In the genomic region with DNA sequence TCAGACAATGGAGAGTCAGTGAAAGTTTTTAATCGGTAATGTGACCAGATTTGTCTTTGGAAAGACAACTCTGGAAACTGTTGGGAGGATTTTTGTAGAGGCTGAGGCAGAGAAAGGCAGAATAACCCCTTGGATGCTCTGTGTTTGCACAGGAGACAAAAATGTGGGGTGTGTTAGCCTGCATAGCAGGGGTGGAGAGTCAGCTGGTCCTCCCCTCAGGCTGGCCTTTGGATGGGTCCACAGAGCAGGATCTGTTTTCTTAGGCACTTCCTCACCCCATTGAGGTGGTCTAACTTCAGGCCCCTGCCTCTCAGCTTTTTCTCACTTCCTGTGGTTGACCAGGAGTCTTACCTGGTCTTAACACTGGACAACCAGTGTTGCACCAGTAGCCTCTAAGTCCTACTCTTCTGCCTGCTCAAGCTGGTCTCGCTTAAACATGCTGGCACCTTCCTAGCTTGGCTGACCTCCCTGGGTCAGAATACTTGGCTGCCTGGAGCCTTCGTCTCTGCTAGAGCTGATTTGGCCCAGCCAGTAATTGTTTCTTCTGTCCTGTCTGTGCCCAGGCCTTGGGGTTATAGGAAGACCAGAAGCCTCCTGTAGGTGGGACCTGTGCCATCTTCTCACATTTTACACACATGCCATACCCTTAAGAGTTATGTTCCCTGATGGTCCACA, we compare ENCODE assay signal across 12 cellular contexts.
DNase-seq lines count a peak whose midpoint lies in the region; ATAC-seq, FAIRE-seq and TF ChIP-seq lines count a peak whose summit lies in the region.
"Had no signal": no experiment of that assay in that cellular context is flagged by ENCODE, and none has a peak within 500 bp of the region (broad histone marks: within the 10 kb centered on the region; RNA-seq: fewer than 3 reads in every experiment).

No MANE protein-coding gene starts in this region.

- no peak for FAIRE-seq in A549 (lab: Jason Lieb, UNC)
- no peak for FAIRE-seq in astrocyte (lab: Jason Lieb, UNC)
- FAIRE-seq: G401.6 had no signal

- H2AFZ ChIP-seq in astrocyte (ENCODE audit: low read depth, low read length), result no peak overlapping the region

- CTCF ChIA-PET in A549 (lab: Yijun Ruan, JAX), result interaction anchor here (1.2 to 1.7 kb wide), 2 partner anchors 12 to 163 kb away, joined by 3 to 4 read pairs; no protein-coding TSS in a partner anchor

- POLR2A ChIA-PET in A549 (lab: Yijun Ruan, JAX), result no interaction called here

- H3K79me2 ChIP-seq in astrocyte (ENCODE audit: insufficient read depth, low read length), result peaks cover 4% of the 10 kb centered on the region

- no peaks in the 10 kb centered on the region for H3K27me3 ChIP-seq in astrocyte (ENCODE audit: insufficient read depth, low read length)
- H3K27me3 ChIP-seq in BE2C, result peaks cover 19% of the 10 kb centered on the region

- no peaks in the 10 kb centered on the region for H3K27me3 Mint-ChIP-seq in astrocyte (ENCODE audit: low read depth, unreplicated experiment)

- H3K9ac ChIP-seq in astrocyte (ENCODE audit: low read length), result peak overlapping the region; percentile 62

- no peak overlapping the region for H3K27ac Mint-ChIP-seq in astrocyte (ENCODE audit: unreplicated experiment)
- H3K27ac Mint-ChIP-seq: activated CD4-positive, alpha-beta T cell treated with anti-CD3 and anti-CD28 coated beads, Interleukin-2, amount 10 ng/mL, durations not matched to agents 7 days and 5 days had no signal

- no peak for TF ChIP-seq EP300 in A549 (IDR thresholded peaks at IDR 0.05)

- H3K4me1 ChIP-seq in A549, result peaks cover 76% of the 10 kb centered on the region
- H3K4me1 ChIP-seq in astrocyte (ENCODE audit: insufficient read depth, low read length), result peaks cover 68% of the 10 kb centered on the region
- H3K4me1 ChIP-seq in BE2C, result no peaks in the 10 kb centered on the region

- H3K4me2 ChIP-seq in A549 (peak overlapping the region; percentile 38), astrocyte (ENCODE audit: low read length) (peak overlapping the region; percentile 39)

- peaks cover 49% of the 10 kb centered on the region for H3K4me1 Mint-ChIP-seq in astrocyte (ENCODE audit: low read depth, unreplicated experiment)

- H3K4me3 ChIP-seq in A549 (no peak overlapping the region), astrocyte (ENCODE audit: insufficient read depth, low read depth, low read length) (no peak overlapping the region), BE2C (ENCODE audit: low read depth, low read length) (no peak overlapping the region)

- H3K9me3 ChIP-seq in A549 (no peaks in the 10 kb centered on the region), astrocyte (ENCODE audit: insufficient read depth, low read depth, low read length) (no peaks in the 10 kb centered on the region), BE2C (no peaks in the 10 kb centered on the region)

- no peak for TF ChIP-seq POLR2A in A549 (IDR thresholded peaks at IDR 0.05; ENCODE audit: low read length)

- no peak for TF ChIP-seq CTCF in A549 (IDR thresholded peaks at IDR 0.05)
- TF ChIP-seq CTCF in astrocyte (IDR thresholded peaks at IDR 0.05; ENCODE audit: insufficient read depth, low read depth, low read length), result no peak
- no peak for TF ChIP-seq CTCF in BE2C (IDR thresholded peaks at IDR 0.05; ENCODE audit: low read depth, low read length)

- no peak for TF ChIP-seq RAD21 in A549 (conservative IDR thresholded peaks at IDR 0.05 in 1 of 2, IDR thresholded peaks at IDR 0.05 in 1 of 2)

- 81% methylated on average over 3 of the region's 3 CpGs for WGBS in A549 (ENCODE audit: missing lambda C conversion rate)

- intact Hi-C loops in cardiac septum (cut with DNase I) (no loop called here), posterior vena cava (cut with DNase I) (loop anchor here in 1 of 2 donors (10.0 kb wide), 1 partner anchor 52 kb away; no protein-coding TSS in a partner anchor)

- peak in 1 of 2 experiments; percentile 51 for DNase-seq in A549 (ENCODE audit: low read depth in 1 of 2, low spot score in 1 of 2)
- DNase-seq in astrocyte (ENCODE audit: low read depth), result no peak
- DNase-seq in cardiac septum (ENCODE audit: low spot score), result peak; percentile 83
- peak; percentile 89 for DNase-seq in posterior vena cava (ENCODE audit: low spot score)
- DNase-seq in BE2C, result no peak
- DNase-seq in NCI-H524 treated with DMSO at 0.1 percent for 48 hours (lab: John Stamatoyannopoulos, UW), result no peak
- DNase-seq: activated CD4-positive, alpha-beta T cell treated with anti-CD3 and anti-CD28 coated beads, Interleukin-2, amount 10 ng/mL, durations not matched to agents 7 days and 5 days; activated gamma-delta T cell treated with Interleukin-2 at 50 U/mL for 16 hours; NCI-H187 had no signal

- no peak overlapping the region for H3K4me3 Mint-ChIP-seq in astrocyte (ENCODE audit: unreplicated experiment)
- H3K4me3 Mint-ChIP-seq: activated CD4-positive, alpha-beta T cell treated with anti-CD3 and anti-CD28 coated beads, Interleukin-2, amount 10 ng/mL, durations not matched to agents 7 days and 5 days had no signal

- ATAC-seq in A549 (peak in 1 of 2 experiments; percentile 70; a peak in 3 of 6 replicates), GM21619 (IDR thresholded peaks at IDR 0.05; ENCODE audit: unreplicated experiment) (no peak), HG02623 (IDR thresholded peaks at IDR 0.05; ENCODE audit: unreplicated experiment) (no peak)

- no peaks in the 10 kb centered on the region for H4K20me1 ChIP-seq in astrocyte (ENCODE audit: insufficient read depth, low read length)

- peak overlapping the region; percentile 73 to 76 for H3K27ac ChIP-seq in A549
- peak overlapping the region; percentile 98 for H3K27ac ChIP-seq in astrocyte (ENCODE audit: low read depth, low read length)

- no peaks in the 10 kb centered on the region for H3K36me3 Mint-ChIP-seq in astrocyte (ENCODE audit: low read depth, unreplicated experiment)

- peaks cover 4% of the 10 kb centered on the region for H3K36me3 ChIP-seq in astrocyte (ENCODE audit: insufficient read depth, low read length)
- H3K36me3 ChIP-seq in BE2C, result no peaks in the 10 kb centered on the region

- no peaks in the 10 kb centered on the region for H3K9me3 Mint-ChIP-seq in astrocyte (ENCODE audit: unreplicated experiment)
- H3K9me3 Mint-ChIP-seq: activated CD4-positive, alpha-beta T cell treated with anti-CD3 and anti-CD28 coated beads, Interleukin-2, amount 10 ng/mL, durations not matched to agents 7 days and 5 days had no signal

TF ChIP-seq in A549, 52 proteins besides CTCF, POLR2A, EP300 and RAD21:
- TF ChIP-seq HOXB5 (CRISPR knock-in tag; IDR thresholded peaks at IDR 0.05) (no peak), MYC (IDR thresholded peaks at IDR 0.05; ENCODE audit: borderline replicate concordance, low read length) (no peak), TFCP2L1 (CRISPR knock-in tag; IDR thresholded peaks at IDR 0.05) (no peak), CEBPB (IDR thresholded peaks at IDR 0.05) (no peak), RNF2 (IDR thresholded peaks at IDR 0.05; ENCODE audit: borderline replicate concordance, low read depth) (no peak), JUNB (IDR thresholded peaks at IDR 0.05) (no peak), MAZ (IDR thresholded peaks at IDR 0.05; ENCODE audit: borderline replicate concordance, low read depth, low read length) (no peak), ZC3H11A (IDR thresholded peaks at IDR 0.05) (no peak), GATA3 (IDR thresholded peaks at IDR 0.05; ENCODE audit: borderline replicate concordance) (no peak), FOXS1 (CRISPR knock-in tag; IDR thresholded peaks at IDR 0.05) (no peak), EHF (CRISPR knock-in tag; IDR thresholded peaks at IDR 0.05) (no peak), CBX2 (IDR thresholded peaks at IDR 0.05; ENCODE audit: borderline replicate concordance, low read depth) (no peak)
- TF ChIP-seq, protein P1, sequence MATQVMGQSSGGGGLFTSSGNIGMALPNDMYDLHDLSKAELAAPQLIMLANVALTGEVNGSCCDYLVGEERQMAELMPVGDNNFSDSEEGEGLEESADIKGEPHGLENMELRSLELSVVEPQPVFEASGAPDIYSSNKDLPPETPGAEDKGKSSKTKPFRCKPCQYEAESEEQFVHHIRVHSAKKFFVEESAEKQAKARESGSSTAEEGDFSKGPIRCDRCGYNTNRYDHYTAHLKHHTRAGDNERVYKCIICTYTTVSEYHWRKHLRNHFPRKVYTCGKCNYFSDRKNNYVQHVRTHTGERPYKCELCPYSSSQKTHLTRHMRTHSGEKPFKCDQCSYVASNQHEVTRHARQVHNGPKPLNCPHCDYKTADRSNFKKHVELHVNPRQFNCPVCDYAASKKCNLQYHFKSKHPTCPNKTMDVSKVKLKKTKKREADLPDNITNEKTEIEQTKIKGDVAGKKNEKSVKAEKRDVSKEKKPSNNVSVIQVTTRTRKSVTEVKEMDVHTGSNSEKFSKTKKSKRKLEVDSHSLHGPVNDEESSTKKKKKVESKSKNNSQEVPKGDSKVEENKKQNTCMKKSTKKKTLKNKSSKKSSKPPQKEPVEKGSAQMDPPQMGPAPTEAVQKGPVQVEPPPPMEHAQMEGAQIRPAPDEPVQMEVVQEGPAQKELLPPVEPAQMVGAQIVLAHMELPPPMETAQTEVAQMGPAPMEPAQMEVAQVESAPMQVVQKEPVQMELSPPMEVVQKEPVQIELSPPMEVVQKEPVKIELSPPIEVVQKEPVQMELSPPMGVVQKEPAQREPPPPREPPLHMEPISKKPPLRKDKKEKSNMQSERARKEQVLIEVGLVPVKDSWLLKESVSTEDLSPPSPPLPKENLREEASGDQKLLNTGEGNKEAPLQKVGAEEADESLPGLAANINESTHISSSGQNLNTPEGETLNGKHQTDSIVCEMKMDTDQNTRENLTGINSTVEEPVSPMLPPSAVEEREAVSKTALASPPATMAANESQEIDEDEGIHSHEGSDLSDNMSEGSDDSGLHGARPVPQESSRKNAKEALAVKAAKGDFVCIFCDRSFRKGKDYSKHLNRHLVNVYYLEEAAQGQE (IDR thresholded peaks at IDR 0.05), result no peak

Comparison
In these comparisons a context has a peak if more than half of its experiments do, and no peak if none do; other contexts are left out.
1. DNase-seq: peak in cardiac septum (single experiment) and posterior vena cava (single experiment); none in astrocyte (single experiment), BE2C (single experiment) and NCI-H524 treated with DMSO at 0.1 percent for 48 hours (single experiment).